35 cellular contexts compared by ENCODE assay signal in the genomic region with DNA sequence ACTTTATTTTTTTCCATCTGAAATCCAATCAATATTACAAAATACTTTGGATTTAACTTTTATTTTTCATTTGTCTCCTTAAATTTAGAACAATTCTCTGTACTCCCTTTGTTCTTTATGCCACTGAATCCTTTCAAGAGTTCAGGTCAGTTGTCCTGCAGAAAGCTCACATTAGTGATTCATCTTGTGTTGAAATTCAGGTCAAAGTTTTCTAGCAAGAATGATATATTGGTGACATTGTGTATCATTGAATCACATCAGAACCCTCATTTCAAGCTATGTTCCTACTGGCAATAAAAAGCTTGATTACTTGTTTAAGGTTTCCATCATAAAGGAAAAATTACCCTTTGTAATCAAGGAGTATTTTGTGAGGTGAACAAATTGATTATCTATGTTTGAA.
"Had no signal": no experiment of that assay in that cellular context is flagged by ENCODE, and none has a peak within 500 bp of the region (broad histone marks: within the 10 kb centered on the region; RNA-seq: fewer than 3 reads in every experiment).

No MANE protein-coding gene starts in this region.

- DNase-seq: activated effector memory CD4-positive, alpha-beta T cell treated with anti-CD3 and anti-CD28 coated beads, Interleukin-2, amount 50 U/mL, for 16 hours; activated effector memory CD4-positive, alpha-beta T cell treated with Interleukin-2 at 50 U/mL for 16 hours; activated gamma-delta T cell; activated gamma-delta T cell treated with Interleukin-2 at 50 U/mL for 16 hours; activated naive CD4-positive, alpha-beta T cell; activated naive CD4-positive, alpha-beta T cell treated with anti-CD3 and anti-CD28 coated beads for 36 hours; activated naive CD4-positive, alpha-beta T cell treated with anti-CD3 and anti-CD28 coated beads, Interleukin-2, amount 10 ng/mL, durations not matched to agents 7 days and 5 days; activated naive CD4-positive, alpha-beta T cell treated with anti-CD3 and anti-CD28 coated beads, Interleukin-2, amount 50 U/mL, for 16 hours; activated naive CD4-positive, alpha-beta T cell treated with Interleukin-2 at 50 U/mL for 16 hours; activated naive CD8-positive, alpha-beta T cell treated with anti-CD3 and anti-CD28 coated beads for 36 hours; activated naive CD8-positive, alpha-beta T cell treated with anti-CD3 and anti-CD28 coated beads, Interleukin-2, amount 10 ng/mL, durations not matched to agents 7 days and 5 days; activated naive CD8-positive, alpha-beta T cell treated with anti-CD3 and anti-CD28 coated beads, Interleukin-2, amount 50 U/mL, for 24 hours; activated T-cell treated with anti-CD3 and anti-CD28 coated beads for 4 hours; activated T-cell treated with anti-CD3 and anti-CD28 coated beads, Interleukin-2, amount 50 U/mL, for 1 hour; activated T-cell treated with anti-CD3 and anti-CD28 coated beads, Interleukin-2, amount 50 U/mL, for 24 hours; activated T-cell treated with anti-CD3 and anti-CD28 coated beads, Interleukin-2, amount 50 U/mL, for 4 hours; activated T-cell treated with anti-CD3 and anti-CD28 coated beads, Interleukin-2, amount 50 U/mL, for 48 hours; activated T-cell treated with anti-CD3 and anti-CD28 coated beads, Interleukin-2, amount 50 U/mL, for 72 hours; adrenal gland; amniotic stem cell; amygdala; anterior cingulate cortex; aorta; body of pancreas; brain microvascular endothelial cell; caudate nucleus; central memory CD4-positive, alpha-beta T cell; cerebellar nuclear complex had no signal

- ATAC-seq: activated naive CD4-positive, alpha-beta T cell treated with anti-CD3 and anti-CD28 coated beads, Interleukin-2, amount 50 U/mL, for 72 hours; activated naive CD8-positive, alpha-beta T cell treated with anti-CD3 and anti-CD28 coated beads, Interleukin-2, amount 50 U/mL, for 24 hours; activated T-cell treated with anti-CD3 and anti-CD28 coated beads, Interleukin-2, amount 50 U/mL, for 4 hours; activated T-cell treated with anti-CD3 and anti-CD28 coated beads, Interleukin-2, amount 50 U/mL, for 72 hours; activated T-helper 17 cell treated with anti-CD3 and anti-CD28 coated beads, Interleukin-2, amount 50 U/mL, for 72 hours; body of pancreas had no signal

- H3K4me3 ChIP-seq: adrenal gland, ascending aorta, body of pancreas, breast epithelium, cardiac muscle cell had no signal

- H3K27me3 ChIP-seq: adrenal gland, ascending aorta, body of pancreas, brain microvascular endothelial cell, breast epithelium, cardiac muscle cell had no signal

- H3K27ac ChIP-seq: adrenal gland, ascending aorta, body of pancreas, brain microvascular endothelial cell, breast epithelium, cardiac muscle cell had no signal

- H3K4me1 ChIP-seq: adrenal gland, ascending aorta, body of pancreas, breast epithelium had no signal

- FAIRE-seq: astrocyte, bronchial epithelial cell had no signal

- H3K36me3 ChIP-seq: adrenal gland, ascending aorta, brain microvascular endothelial cell, breast epithelium, cardiac muscle cell had no signal

- H3K9me3 ChIP-seq: ascending aorta, body of pancreas, breast epithelium had no signal
